22 cellular contexts compared by ENCODE assay signal in genomic region chr7:75900617-75901315, GRCh38.
"Had no signal": no experiment of that assay in that cellular context is flagged by ENCODE, and none has a peak within 500 bp of the region (broad histone marks: within the 10 kb centered on the region; RNA-seq: fewer than 3 reads in every experiment).

No MANE protein-coding gene starts in this region.

- H3K27me3 ChIP-seq: colonic mucosa, esophagus muscularis mucosa, hepatocyte, neutrophil, ovary, upper lobe of left lung had no signal

- H3K9me3 ChIP-seq: colonic mucosa, esophagus muscularis mucosa, neutrophil, ovary, psoas muscle, thoracic aorta, upper lobe of left lung had no signal

- ATAC-seq: activated T-cell treated with anti-CD3 and anti-CD28 coated beads, Interleukin-2, amount 50 U/mL, for 72 hours; left ventricle myocardium superior; natural killer cell treated with Interleukin-12 subunit alpha and Interleukin-12 subunit beta and Interleukin-15 and Interleukin-18, amount 100 ng/mL, for 72 hours; psoas muscle; right cardiac atrium had no signal

- H3K27me3 Mint-ChIP-seq: activated CD4-positive, alpha-beta memory T cell treated with anti-CD3 and anti-CD28 coated beads for 36 hours; activated naive CD8-positive, alpha-beta T cell treated with anti-CD3 and anti-CD28 coated beads, Interleukin-2, amount 10 ng/mL, durations not matched to agents 7 days and 5 days; natural killer cell treated with Interleukin-12 subunit alpha and Interleukin-12 subunit beta and Interleukin-15 and Interleukin-18, amount 100 ng/mL, for 72 hours had no signal

- H3K27ac ChIP-seq: colonic mucosa, esophagus muscularis mucosa, hepatocyte, neutrophil, ovary, psoas muscle, thoracic aorta, upper lobe of left lung had no signal

- H2AFZ ChIP-seq: hepatocyte had no signal

- H3K4me1 Mint-ChIP-seq: activated naive CD8-positive, alpha-beta T cell treated with anti-CD3 and anti-CD28 coated beads, Interleukin-2, amount 10 ng/mL, durations not matched to agents 7 days and 5 days had no signal

- H3K36me3 ChIP-seq: colonic mucosa, esophagus muscularis mucosa, neutrophil, ovary, thoracic aorta, upper lobe of left lung had no signal

- H3K36me3 Mint-ChIP-seq: activated CD4-positive, alpha-beta memory T cell treated with anti-CD3 and anti-CD28 coated beads for 36 hours; activated naive CD8-positive, alpha-beta T cell treated with anti-CD3 and anti-CD28 coated beads, Interleukin-2, amount 10 ng/mL, durations not matched to agents 7 days and 5 days; natural killer cell treated with Interleukin-12 subunit alpha and Interleukin-12 subunit beta and Interleukin-15 and Interleukin-18, amount 100 ng/mL, for 72 hours had no signal

- DNase-seq: activated CD4-positive, alpha-beta memory T cell treated with anti-CD3 and anti-CD28 coated beads for 36 hours; activated CD4-positive, alpha-beta T cell treated with anti-CD3 and anti-CD28 coated beads for 48 hours; activated effector memory CD4-positive, alpha-beta T cell treated with Interleukin-2 at 50 U/mL for 16 hours; activated naive CD4-positive, alpha-beta T cell treated with anti-CD3 and anti-CD28 coated beads for 36 hours; activated naive CD8-positive, alpha-beta T cell treated with anti-CD3 and anti-CD28 coated beads, Interleukin-2, amount 10 ng/mL, durations not matched to agents 7 days and 5 days; activated T-cell treated with anti-CD3 and anti-CD28 coated beads, Interleukin-2, amount 50 U/mL, for 72 hours; amniotic stem cell; colonic mucosa; glutamatergic neuron; left ventricle myocardium superior; midbrain; ovary; psoas muscle; right cardiac atrium; stimulated activated CD4-positive, alpha-beta T cell treated with anti-CD3 and anti-CD28 coated beads, Interleukin-4, amount 100 ng/mL, for 24 hours; stimulated activated naive CD4-positive, alpha-beta T cell treated with Interleukin-2 at 50 U/mL for 16 hours; upper lobe of left lung had no signal

- H3K79me2 ChIP-seq: hepatocyte had no signal

- H3K4me3 ChIP-seq: colonic mucosa, esophagus muscularis mucosa, hepatocyte, ovary, psoas muscle, thoracic aorta, upper lobe of left lung had no signal

- H3K27ac Mint-ChIP-seq: activated CD4-positive, alpha-beta memory T cell treated with anti-CD3 and anti-CD28 coated beads for 36 hours; activated naive CD4-positive, alpha-beta T cell treated with anti-CD3 and anti-CD28 coated beads for 36 hours; activated naive CD8-positive, alpha-beta T cell treated with anti-CD3 and anti-CD28 coated beads, Interleukin-2, amount 10 ng/mL, durations not matched to agents 7 days and 5 days; activated T-cell treated with anti-CD3 and anti-CD28 coated beads, Interleukin-2, amount 50 U/mL, for 72 hours; natural killer cell treated with Interleukin-12 subunit alpha and Interleukin-12 subunit beta and Interleukin-15 and Interleukin-18, amount 100 ng/mL, for 72 hours had no signal

- H3K4me3 Mint-ChIP-seq: activated CD4-positive, alpha-beta memory T cell treated with anti-CD3 and anti-CD28 coated beads for 36 hours; activated naive CD4-positive, alpha-beta T cell treated with anti-CD3 and anti-CD28 coated beads for 36 hours; activated naive CD8-positive, alpha-beta T cell treated with anti-CD3 and anti-CD28 coated beads, Interleukin-2, amount 10 ng/mL, durations not matched to agents 7 days and 5 days; activated T-cell treated with anti-CD3 and anti-CD28 coated beads, Interleukin-2, amount 50 U/mL, for 72 hours; natural killer cell treated with Interleukin-12 subunit alpha and Interleukin-12 subunit beta and Interleukin-15 and Interleukin-18, amount 100 ng/mL, for 72 hours had no signal

- H3K4me1 ChIP-seq: colonic mucosa, psoas muscle had no signal

- H3K4me2 ChIP-seq: hepatocyte had no signal

- H3K9me3 Mint-ChIP-seq: activated CD4-positive, alpha-beta memory T cell treated with anti-CD3 and anti-CD28 coated beads for 36 hours; activated naive CD4-positive, alpha-beta T cell treated with anti-CD3 and anti-CD28 coated beads for 36 hours; activated naive CD8-positive, alpha-beta T cell treated with anti-CD3 and anti-CD28 coated beads, Interleukin-2, amount 10 ng/mL, durations not matched to agents 7 days and 5 days; activated T-cell treated with anti-CD3 and anti-CD28 coated beads, Interleukin-2, amount 50 U/mL, for 72 hours; natural killer cell treated with Interleukin-12 subunit alpha and Interleukin-12 subunit beta and Interleukin-15 and Interleukin-18, amount 100 ng/mL, for 72 hours had no signal
